Comparison of ENCODE assay signal across 1 cellular context in genomic region chr9:4792572-4793411, GRCh38.
A peak's percentile ranks its signal among the peaks of the same experiment; 100 is the strongest.
TF ChIP-seq lines count a peak whose summit lies in the region.

Gene RCL1, plus strand, starts transcription at chr9:4792944. Its CDS starts 148 bp downstream, at chr9:4793092.

TF ChIP-seq in HepG2, 621 proteins besides CTCF, POLR2A, EP300 and RAD21 (continued from another document and continues in another):
- TF ChIP-seq GFI1 (CRISPR knock-in tag; IDR thresholded peaks at IDR 0.05; ENCODE audit: borderline replicate concordance) (peak; percentile 74; the same call in 1 of the 2 replicates), FUBP1 (CRISPR knock-in tag; IDR thresholded peaks at IDR 0.05; ENCODE audit: borderline replicate concordance) (no peak), ZNF251 (CRISPR knock-in tag; IDR thresholded peaks at IDR 0.05) (no peak), BORCS8-MEF2B (CRISPR knock-in tag; IDR thresholded peaks at IDR 0.05) (no peak), SALL2 (CRISPR knock-in tag; IDR thresholded peaks at IDR 0.05) (peak; percentile 48; the same call in 1 of the 2 replicates), DMAP1 (CRISPR knock-in tag; IDR thresholded peaks at IDR 0.05) (peak; percentile 95), HOXA3 (CRISPR knock-in tag; IDR thresholded peaks at IDR 0.05) (peak; percentile 26; the same call in 1 of the 2 replicates), SKIL (CRISPR knock-in tag; IDR thresholded peaks at IDR 0.05; ENCODE audit: borderline replicate concordance) (peak; percentile 86; the same call in 1 of the 2 replicates), FOXO1 (CRISPR knock-in tag; IDR thresholded peaks at IDR 0.05) (0 out of 2 replicates have a peak, but pooled peaks have one; percentile 2), ZBTB1 (CRISPR knock-in tag; IDR thresholded peaks at IDR 0.05; ENCODE audit: borderline replicate concordance) (no peak), ELF1 (CRISPR knock-in tag; IDR thresholded peaks at IDR 0.05) (peak; percentile 77), ZNF333 (CRISPR knock-in tag; IDR thresholded peaks at IDR 0.05; ENCODE audit: borderline replicate concordance) (peak; percentile 69; the same call in 1 of the 2 replicates), BRF2 (CRISPR knock-in tag; IDR thresholded peaks at IDR 0.05) (no peak; the same call in 1 of the 2 replicates), ZNF343 (CRISPR knock-in tag; IDR thresholded peaks at IDR 0.05) (peak; percentile 88; the same call in 1 of the 2 replicates), PITX1 (CRISPR knock-in tag; IDR thresholded peaks at IDR 0.05) (no peak), ZNF740 (CRISPR knock-in tag; IDR thresholded peaks at IDR 0.05) (no peak), ZNF776 (CRISPR knock-in tag; IDR thresholded peaks at IDR 0.05) (peak; percentile 45; the same call in 1 of the 2 replicates), SIN3B (IDR thresholded peaks at IDR 0.05; ENCODE audit: low read length) (no peak), MEF2D (CRISPR knock-in tag; IDR thresholded peaks at IDR 0.05) (no peak), CEBPZ (IDR thresholded peaks at IDR 0.05; ENCODE audit: low read length) (no peak), MEIS1 (CRISPR knock-in tag; IDR thresholded peaks at IDR 0.05; ENCODE audit: borderline replicate concordance) (peak; percentile 86; the same call in 1 of the 2 replicates), ZNF3 (CRISPR knock-in tag; IDR thresholded peaks at IDR 0.05) (no peak), ATF6 (CRISPR knock-in tag; conservative IDR thresholded peaks at IDR 0.05) (no peak), ZBTB37 (CRISPR knock-in tag; IDR thresholded peaks at IDR 0.05) (no peak), REPIN1 (CRISPR knock-in tag; IDR thresholded peaks at IDR 0.05; ENCODE audit: borderline replicate concordance, low read depth) (no peak), DRAP1 (CRISPR knock-in tag; IDR thresholded peaks at IDR 0.05) (no peak; the same call in none of the 2 replicates), SMARCE1 (IDR thresholded peaks at IDR 0.05; ENCODE audit: borderline replicate concordance) (no peak), ZBTB14 (CRISPR knock-in tag; IDR thresholded peaks at IDR 0.05) (0 out of 2 replicates have a peak, but pooled peaks have one; percentile 32), ZNF770 (CRISPR knock-in tag; IDR thresholded peaks at IDR 0.05) (peak; percentile 61), MXD4 (CRISPR knock-in tag; IDR thresholded peaks at IDR 0.05) (peak; percentile 99), ZNF317 (CRISPR knock-in tag; IDR thresholded peaks at IDR 0.05) (no peak), ZNF562 (CRISPR knock-in tag; IDR thresholded peaks at IDR 0.05; ENCODE audit: borderline replicate concordance) (no peak), ZNF598 (CRISPR knock-in tag; IDR thresholded peaks at IDR 0.05; ENCODE audit: borderline replicate concordance) (peak; percentile 66; the same call in 1 of the 2 replicates), ZNF232 (CRISPR knock-in tag; IDR thresholded peaks at IDR 0.05; ENCODE audit: borderline replicate concordance) (0 out of 2 replicates have a peak, but pooled peaks have one; percentile 34), ZFP1 (CRISPR knock-in tag; IDR thresholded peaks at IDR 0.05) (no peak), NR2C2 (CRISPR knock-in tag; IDR thresholded peaks at IDR 0.05; ENCODE audit: borderline replicate concordance) (peak; percentile 97), PBX2 (CRISPR knock-in tag; IDR thresholded peaks at IDR 0.05) (no peak), SALL1 (CRISPR knock-in tag; IDR thresholded peaks at IDR 0.05) (peak; percentile 54), IKZF4 (CRISPR knock-in tag; IDR thresholded peaks at IDR 0.05; ENCODE audit: borderline replicate concordance, low read depth, not compliant biosample characterization) (peak; percentile 28), ZBTB8A (CRISPR knock-in tag; IDR thresholded peaks at IDR 0.05; ENCODE audit: borderline replicate concordance, low read depth) (no peak), REL (CRISPR knock-in tag; conservative IDR thresholded peaks at IDR 0.05) (0 out of 2 replicates have a peak, but pooled peaks have one; percentile 20), ZNF709 (CRISPR knock-in tag; IDR thresholded peaks at IDR 0.05) (peak; percentile 4; the same call in 1 of the 2 replicates), GLMP (CRISPR knock-in tag; IDR thresholded peaks at IDR 0.05; ENCODE audit: borderline replicate concordance) (no peak)
